ENCODE assay signal across 2 cellular contexts in genomic region chr7:154695836-154696235, GRCh38.
TF ChIP-seq lines count a peak whose summit lies in the region.

No MANE protein-coding gene starts in this region.

TF ChIP-seq in HepG2, 621 proteins besides CTCF, POLR2A, EP300 and RAD21 (continued from another document):
- no peak for TF ChIP-seq RFX5 (IDR thresholded peaks at IDR 0.05; ENCODE audit: low read depth, low read length)

TF ChIP-seq in K562, 482 proteins besides CTCF, POLR2A, EP300 and RAD21 (continued from another document):
- TF ChIP-seq, protein P1, sequence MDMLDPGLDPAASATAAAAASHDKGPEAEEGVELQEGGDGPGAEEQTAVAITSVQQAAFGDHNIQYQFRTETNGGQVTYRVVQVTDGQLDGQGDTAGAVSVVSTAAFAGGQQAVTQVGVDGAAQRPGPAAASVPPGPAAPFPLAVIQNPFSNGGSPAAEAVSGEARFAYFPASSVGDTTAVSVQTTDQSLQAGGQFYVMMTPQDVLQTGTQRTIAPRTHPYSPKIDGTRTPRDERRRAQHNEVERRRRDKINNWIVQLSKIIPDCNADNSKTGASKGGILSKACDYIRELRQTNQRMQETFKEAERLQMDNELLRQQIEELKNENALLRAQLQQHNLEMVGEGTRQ (CRISPR knock-in tag; IDR thresholded peaks at IDR 0.05) = 0 out of 2 replicates have a peak, but pooled peaks have one; percentile 18
- TF ChIP-seq SMAD1 (IDR thresholded peaks at IDR 0.05; ENCODE audit: low read depth, low read length, partially characterized antibody) (no peak), CBFA2T3 (IDR thresholded peaks at IDR 0.05) (no peak), GABPB2 (CRISPR knock-in tag; conservative IDR thresholded peaks at IDR 0.05) (no peak)
